ENCODE assay signal across 7 cellular contexts in the genomic region with DNA sequence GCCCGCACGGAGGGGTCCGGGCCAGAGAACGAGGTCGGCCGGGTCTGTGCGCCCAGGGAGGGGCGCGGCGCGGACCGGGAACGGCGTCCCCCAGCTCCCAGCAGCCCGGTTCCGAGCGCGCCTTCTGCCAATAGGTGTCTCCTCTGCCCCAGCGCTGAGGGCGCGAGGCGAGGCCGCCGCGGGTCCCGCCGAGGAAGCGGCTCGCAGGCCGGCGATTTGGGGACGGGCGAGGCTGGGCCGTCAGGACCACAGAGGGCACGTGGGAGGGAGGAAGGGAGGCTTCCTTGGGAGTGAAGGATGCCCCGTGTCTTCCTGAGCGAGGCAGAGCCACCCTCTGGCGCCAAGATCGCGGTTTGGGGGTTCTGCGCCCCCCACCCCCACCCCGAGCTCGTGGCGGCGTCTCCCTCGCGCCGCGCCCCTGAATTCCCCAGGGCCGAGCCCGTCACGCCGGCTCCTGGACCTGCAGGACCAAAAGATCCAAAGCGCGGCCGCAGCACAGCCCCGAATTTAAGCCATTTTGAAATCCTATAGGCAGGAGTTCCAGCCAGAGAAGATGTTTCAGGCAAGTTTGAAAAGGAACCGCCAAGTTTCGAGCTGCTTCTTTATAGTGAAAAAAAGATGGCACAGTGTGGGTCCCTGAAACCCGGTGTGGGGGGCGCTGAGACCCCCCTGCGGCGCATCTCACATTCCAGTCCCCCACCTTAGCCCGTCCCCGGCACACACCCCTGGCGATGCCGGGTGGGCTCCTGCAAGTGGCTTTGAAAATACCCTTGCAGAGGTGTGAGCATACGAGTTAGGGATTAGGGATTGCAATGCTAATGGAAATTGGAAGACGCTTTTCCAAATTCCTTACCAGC. TPM values are rescaled to one million over a fixed set of nuclear protein-coding genes. Genes with fewer than 3 reads are reported as not detected.
A peak's percentile ranks its signal among the peaks of the same experiment; 100 is the strongest.
DNase-seq lines count a peak whose midpoint lies in the region; ATAC-seq and TF ChIP-seq lines count a peak whose summit lies in the region.

No MANE protein-coding gene starts in this region.

- DNase-seq in activated T-cell treated with anti-CD3 and anti-CD28 coated beads for 48 hours (ENCODE audit: low read depth): peak; percentile 45
- peak; percentile 66 to 82 for DNase-seq in psoas muscle
- DNase-seq in NCI-H1105 treated with DMSO at 0.1 percent for 48 hours (lab: John Stamatoyannopoulos, UW): no peak

- ATAC-seq in gastroesophageal sphincter (peak; percentile 10), psoas muscle (peak in 3 of 4 donors; percentile 27 to 35 (median 32)), HG03457 (IDR thresholded peaks at IDR 0.05; ENCODE audit: unreplicated experiment) (no peak)

- H3K27ac ChIP-seq in gastroesophageal sphincter (peak overlapping the region; percentile 85 to 99 (median 96)), psoas muscle (peak overlapping the region; percentile 88)

- H3K27me3 ChIP-seq in gastroesophageal sphincter (no peaks in the 10 kb centered on the region), psoas muscle (ENCODE audit: insufficient read depth in 3 of 3, low read length in 2 of 3) (no peaks in the 10 kb centered on the region)

- H3K9me3 ChIP-seq in gastroesophageal sphincter (no peaks in the 10 kb centered on the region), psoas muscle (no peaks in the 10 kb centered on the region)

- H3K27ac Mint-ChIP-seq in IgD-negative memory B cell: peak overlapping the region in 2 of 3 donors; percentile 91 to 95

- TF ChIP-seq POLR2A in gastroesophageal sphincter (IDR thresholded peaks at IDR 0.05): no peak

- peak; percentile 43 for TF ChIP-seq CTCF in GM12874 (IDR thresholded peaks at IDR 0.05; ENCODE audit: insufficient read depth, low read depth, low read length)
- peak in 1 of 4 experiments; percentile 64 for TF ChIP-seq CTCF in gastroesophageal sphincter (IDR thresholded peaks at IDR 0.05)
- peak; percentile 22 for TF ChIP-seq CTCF in psoas muscle (IDR thresholded peaks at IDR 0.05)

- H3K4me1 Mint-ChIP-seq in IgD-negative memory B cell: peaks cover 16 to 30% (median 27%) of the 10 kb centered on the region in 3 donors

- TF ChIP-seq EP300 in gastroesophageal sphincter (IDR thresholded peaks at IDR 0.05): no peak

- peaks cover 0 to 2% (median 0%) of the 10 kb centered on the region in 3 donors for H3K9me3 Mint-ChIP-seq in IgD-negative memory B cell

- H3K36me3 ChIP-seq in gastroesophageal sphincter: no peaks in the 10 kb centered on the region
- no peaks in the 10 kb centered on the region for H3K36me3 ChIP-seq in psoas muscle (ENCODE audit: insufficient read depth in 1 of 2, low read depth in 1 of 2)

- peak overlapping the region; percentile 56 to 82 for H3K4me3 ChIP-seq in gastroesophageal sphincter
- H3K4me3 ChIP-seq in psoas muscle: peak overlapping the region; percentile 75

- H3K4me1 ChIP-seq in gastroesophageal sphincter: peaks cover 0 to 67% (median 20%) of the 10 kb centered on the region in 3 donors
- H3K4me1 ChIP-seq in psoas muscle: peaks cover 28% of the 10 kb centered on the region

- peak overlapping the region; percentile 84 to 89 (median 88) for H3K4me3 Mint-ChIP-seq in IgD-negative memory B cell

- intact Hi-C loops in psoas muscle (cut with DNase I): loop anchor here in 1 of 2 donors (10.0 kb wide), 1 partner anchor 638 kb away; the partner anchor contains the start of gene RBFA

- H3K36me3 Mint-ChIP-seq in IgD-negative memory B cell: no peaks in the 10 kb centered on the region

- 61% methylated on average over 3 of the region's 69 CpGs; no CpG with 5 or more reads in 1 of the 2 donors for WGBS in gastroesophageal sphincter (ENCODE audit: low coverage in 1 of 2), 2 donors
- WGBS in psoas muscle, 3 donors: 15 to 30% (median 18%) methylated on average over 36 to 69 of the region's 69 CpGs

- H3K27me3 Mint-ChIP-seq in IgD-negative memory B cell: no peaks in the 10 kb centered on the region

RNA-seq across cellular contexts. Expression of gene NFATC1, which starts 0.9 kb away (rescaled TPM):
- polyA plus RNA-seq in IgD-negative memory B cell (63.2 TPM), psoas muscle (10 to 100 TPM in 2 of 3 donors, 1 to 10 TPM in 1; 3.0 to 20.8 (median 15.4) TPM)
- total RNA-seq in gastroesophageal sphincter (10 to 100 TPM; 13.1 to 21.3 (median 16.2) TPM), psoas muscle (10 to 100 TPM; 21.0 to 28.7 (median 24.2) TPM)
